ENCODE assay signal across 25 cellular contexts in the genomic region with DNA sequence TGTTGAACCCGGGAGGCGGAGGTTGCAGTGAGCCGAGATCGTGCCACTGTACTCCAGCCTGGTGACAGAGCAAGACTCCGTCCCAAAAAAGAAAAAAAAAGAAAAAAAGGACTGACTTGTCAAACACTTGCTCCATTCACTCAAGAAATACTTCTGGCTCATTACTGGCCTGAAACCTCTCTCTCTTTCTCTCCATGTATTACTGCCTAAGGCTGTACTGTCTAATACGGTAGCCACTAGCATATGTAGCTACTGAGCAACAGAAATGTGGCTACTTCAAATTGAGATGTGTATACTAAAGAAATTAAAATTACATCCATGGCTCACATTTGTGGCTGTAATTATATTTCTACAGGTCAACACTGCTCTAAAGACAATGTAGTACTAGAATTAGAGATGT.
"Had no signal": no experiment of that assay in that cellular context is flagged by ENCODE, and none has a peak within 500 bp of the region (broad histone marks: within the 10 kb centered on the region; RNA-seq: fewer than 3 reads in every experiment).

No MANE protein-coding gene starts in this region.

- DNase-seq: cortex of kidney; effector memory CD8-positive, alpha-beta T cell; hypothalamus; immature natural killer cell; left ventricle myocardium superior; lower lobe of right lung; midbrain; naive thymus-derived CD4-positive, alpha-beta T cell; nephron progenitor cell; nucleus accumbens; ovary; posterior cingulate gyrus; right lobe of liver; stimulated activated CD4-positive, alpha-beta T cell treated with anti-CD3 and anti-CD28 coated beads, Interleukin-2, amount 100 ng/mL, for 24 hours; stimulated activated CD4-positive, alpha-beta T cell treated with anti-CD3 and anti-CD28 coated beads, Interleukin-4, amount 100 ng/mL, for 24 hours; stimulated activated naive CD8-positive, alpha-beta T cell treated with anti-CD3 and anti-CD28 coated beads, Interleukin-15, Interleukin-2, amounts not matched to agents 100 U/mL and 50 U/mL, for 24 hours; substantia nigra; testis; tibial artery had no signal

- H3K9me3 ChIP-seq: lower lobe of right lung, ovary, right lobe of liver, testis had no signal

- H3K4me1 Mint-ChIP-seq: immature natural killer cell; memory B cell; stimulated activated effector memory CD8-positive, alpha-beta T cell treated with anti-CD3 and anti-CD28 coated beads, Interleukin-12 subunit alpha, Interleukin-12 subunit beta, amount 100 ng/mL, for 72 hours had no signal

- H3K9me3 Mint-ChIP-seq: effector memory CD8-positive, alpha-beta T cell; memory B cell; nephron progenitor cell; stimulated activated effector memory CD8-positive, alpha-beta T cell treated with anti-CD3 and anti-CD28 coated beads, Interleukin-12 subunit alpha, Interleukin-12 subunit beta, amount 100 ng/mL, for 72 hours; type B pancreatic cell had no signal

- H3K27me3 Mint-ChIP-seq: naive thymus-derived CD4-positive, alpha-beta T cell; type B pancreatic cell had no signal

- FAIRE-seq: endometrium, frontal cortex, keratinocyte had no signal

- H3K36me3 ChIP-seq: lower lobe of right lung, ovary, right lobe of liver, tibial artery had no signal

- H3K4me1 ChIP-seq: lower lobe of right lung, testis had no signal

- H3K27ac ChIP-seq: lower lobe of right lung, ovary, right lobe of liver, testis, tibial artery had no signal

- ATAC-seq: effector memory CD8-positive, alpha-beta T cell; left ventricle myocardium superior; lower lobe of right lung; naive thymus-derived CD4-positive, alpha-beta T cell; right lobe of liver; stimulated activated effector memory CD8-positive, alpha-beta T cell treated with anti-CD3 and anti-CD28 coated beads, Interleukin-12 subunit alpha, Interleukin-12 subunit beta, amount 100 ng/mL, for 72 hours; stimulated activated naive CD8-positive, alpha-beta T cell treated with anti-CD3 and anti-CD28 coated beads, Interleukin-15, Interleukin-2, amounts not matched to agents 100 U/mL and 50 U/mL, for 24 hours had no signal

- H3K27me3 ChIP-seq: ovary, right lobe of liver, testis, tibial artery had no signal

- H3K27ac Mint-ChIP-seq: effector memory CD8-positive, alpha-beta T cell; immature natural killer cell; memory B cell; nephron progenitor cell; stimulated activated effector memory CD8-positive, alpha-beta T cell treated with anti-CD3 and anti-CD28 coated beads, Interleukin-12 subunit alpha, Interleukin-12 subunit beta, amount 100 ng/mL, for 72 hours had no signal

- H3K36me3 Mint-ChIP-seq: immature natural killer cell; memory B cell; stimulated activated effector memory CD8-positive, alpha-beta T cell treated with anti-CD3 and anti-CD28 coated beads, Interleukin-12 subunit alpha, Interleukin-12 subunit beta, amount 100 ng/mL, for 72 hours; type B pancreatic cell had no signal

- H3K4me3 ChIP-seq: lower lobe of right lung, ovary, right lobe of liver, testis, tibial artery had no signal

- H3K4me3 Mint-ChIP-seq: effector memory CD8-positive, alpha-beta T cell; immature natural killer cell; memory B cell; naive thymus-derived CD4-positive, alpha-beta T cell; nephron progenitor cell; stimulated activated effector memory CD8-positive, alpha-beta T cell treated with anti-CD3 and anti-CD28 coated beads, Interleukin-12 subunit alpha, Interleukin-12 subunit beta, amount 100 ng/mL, for 72 hours; type B pancreatic cell had no signal
